In genomic region chr18:58493516-58494253, GRCh38 we compare ENCODE assay signal across 1 cellular context.
TF ChIP-seq lines count a peak whose summit lies in the region.

No MANE protein-coding gene starts in this region.

TF ChIP-seq in GM12878, 131 proteins besides CTCF, POLR2A, EP300 and RAD21 (continued from another document):
- no peak for TF ChIP-seq RCOR1 (conservative IDR thresholded peaks at IDR 0.05; ENCODE audit: low read depth, low read length)
- TF ChIP-seq CBX3 (IDR thresholded peaks at IDR 0.05; ENCODE audit: borderline replicate concordance, low read depth): no peak
- TF ChIP-seq ASH2L (IDR thresholded peaks at IDR 0.05; ENCODE audit: borderline replicate concordance, low read depth): no peak
- no peak for TF ChIP-seq E4F1 (IDR thresholded peaks at IDR 0.05; ENCODE audit: borderline replicate concordance, partially characterized antibody)
- 0 out of 2 replicates have a peak, but pooled peaks have one; percentile 40 for TF ChIP-seq PAX5 (IDR thresholded peaks at IDR 0.05; ENCODE audit: borderline replicate concordance, low read depth, low read length)
- TF ChIP-seq SPI1 (IDR thresholded peaks at IDR 0.05; ENCODE audit: borderline replicate concordance, insufficient read depth, low read depth, low read length): no peak
- no peak for TF ChIP-seq CREM (IDR thresholded peaks at IDR 0.05; ENCODE audit: low read depth)
- no peak for TF ChIP-seq ZNF592 (IDR thresholded peaks at IDR 0.05)
- TF ChIP-seq ZNF384 (IDR thresholded peaks at IDR 0.05; ENCODE audit: borderline replicate concordance, low read depth, low read length): no peak
- no peak for TF ChIP-seq NFIC (IDR thresholded peaks at IDR 0.05; ENCODE audit: low read depth, low read length)
- no peak for TF ChIP-seq ZBTB40 (IDR thresholded peaks at IDR 0.05; ENCODE audit: borderline replicate concordance)
- no peak for TF ChIP-seq NBN (IDR thresholded peaks at IDR 0.05)
- peak in 1 of 2 experiments; percentile 55; a peak in 1 of 4 replicates for TF ChIP-seq SRF (IDR thresholded peaks at IDR 0.05; ENCODE audit: low read depth in 2 of 2, low read length in 2 of 2)
- TF ChIP-seq ZBED1 (IDR thresholded peaks at IDR 0.05; ENCODE audit: borderline replicate concordance): no peak
- TF ChIP-seq SKIL (IDR thresholded peaks at IDR 0.05; ENCODE audit: low read depth, poor library complexity, severe bottlenecking): peak; percentile 23
- TF ChIP-seq TCF7 (IDR thresholded peaks at IDR 0.05; ENCODE audit: borderline replicate concordance): peak; percentile 31; the same call in 1 of the 2 replicates
- TF ChIP-seq CBFB (IDR thresholded peaks at IDR 0.05; ENCODE audit: low read depth): no peak
- TF ChIP-seq NR2C1 (IDR thresholded peaks at IDR 0.05): no peak
- 0 out of 2 replicates have a peak, but pooled peaks have one; percentile 26 for TF ChIP-seq RELB (IDR thresholded peaks at IDR 0.05; ENCODE audit: low read depth)
- no peak for TF ChIP-seq PAX8 (IDR thresholded peaks at IDR 0.05)
- TF ChIP-seq FOS (IDR thresholded peaks at IDR 0.05; ENCODE audit: borderline replicate concordance, extremely low read depth, insufficient read length): no peak
- no peak for TF ChIP-seq JUND (IDR thresholded peaks at IDR 0.05; ENCODE audit: low read depth, low read length)
- TF ChIP-seq MYC (IDR thresholded peaks at IDR 0.05; ENCODE audit: insufficient read depth, insufficient read length, insufficient replicate concordance, low read length, severe bottlenecking): no peak
- no peak for TF ChIP-seq CEBPZ (IDR thresholded peaks at IDR 0.05; ENCODE audit: low read depth, low read length)
- no peak for TF ChIP-seq YBX1 (IDR thresholded peaks at IDR 0.05)
- no peak for TF ChIP-seq CHD1 (IDR thresholded peaks at IDR 0.05; ENCODE audit: low read depth, low read length)
- peak; percentile 23; the same call in 1 of the 2 replicates for TF ChIP-seq ZNF687 (IDR thresholded peaks at IDR 0.05)
